In genomic region chr5:77560677-77561263, GRCh38 we compare ENCODE assay signal across 1 cellular context.
A peak's percentile ranks its signal among the peaks of the same experiment; 100 is the strongest.
TF ChIP-seq lines count a peak whose summit lies in the region.

No MANE protein-coding gene starts in this region.

TF ChIP-seq in K562, 482 proteins besides CTCF, POLR2A, EP300 and RAD21 (continued from another document):
- TF ChIP-seq DEAF1 (CRISPR knock-in tag; IDR thresholded peaks at IDR 0.05) = peak; percentile 62
- TF ChIP-seq XRCC3 (IDR thresholded peaks at IDR 0.05) = no peak
TF ChIP-seq in K562: peak in this region for 3.
